In genomic region chr13:32253911-32254399, GRCh38 we compare ENCODE assay signal across 15 cellular contexts.
DNase-seq lines count a peak whose midpoint lies in the region; ATAC-seq, FAIRE-seq and TF ChIP-seq lines count a peak whose summit lies in the region.
"Had no signal": no experiment of that assay in that cellular context is flagged by ENCODE, and none has a peak within 500 bp of the region (broad histone marks: within the 10 kb centered on the region; RNA-seq: fewer than 3 reads in every experiment).

No MANE protein-coding gene starts in this region.

- TF ChIP-seq CTCF in body of pancreas (IDR thresholded peaks at IDR 0.05) (no peak), heart right ventricle (IDR thresholded peaks at IDR 0.05) (no peak), thyroid gland (IDR thresholded peaks at IDR 0.05) (no peak)

- ATAC-seq in body of pancreas (peak; percentile 93), heart right ventricle (peak; percentile 41 to 80 (median 70))

- H3K9me3 ChIP-seq in body of pancreas: no peaks in the 10 kb centered on the region
- no peaks in the 10 kb centered on the region for H3K9me3 ChIP-seq in heart right ventricle
- no peaks in the 10 kb centered on the region for H3K9me3 ChIP-seq in muscle layer of colon (ENCODE audit: low read length)
- H3K9me3 ChIP-seq in thyroid gland: no peaks in the 10 kb centered on the region
- H3K9me3 ChIP-seq: MG63 had no signal

- H3K27ac ChIP-seq in body of pancreas: peak overlapping the region; percentile 59 to 85 (median 78)
- H3K27ac ChIP-seq in heart right ventricle: peak overlapping the region; percentile 79 to 92 (median 86)
- H3K27ac ChIP-seq in muscle layer of colon (ENCODE audit: low read depth, low read length): peak overlapping the region; percentile 77
- H3K27ac ChIP-seq in thyroid gland: peak overlapping the region in 2 of 3 donors; percentile 38 to 57

- H3K4me1 ChIP-seq in body of pancreas: peaks cover 39% of the 10 kb centered on the region
- H3K4me1 ChIP-seq in heart right ventricle: peaks cover 0 to 70% (median 35%) of the 10 kb centered on the region in 9 donors
- H3K4me1 ChIP-seq in muscle layer of colon (ENCODE audit: insufficient read depth, low read length): peaks cover 14% of the 10 kb centered on the region
- no peaks in the 10 kb centered on the region for H3K4me1 ChIP-seq in thyroid gland

- WGBS in body of pancreas, 2 donors: 22% methylated on average over 14 of the region's 14 CpGs
- 27 to 29% methylated on average over 14 of the region's 14 CpGs for WGBS in heart right ventricle, 2 donors
- WGBS in thyroid gland, 2 donors: 70 to 75% methylated on average over 14 of the region's 14 CpGs

- H3K27me3 ChIP-seq in body of pancreas (no peaks in the 10 kb centered on the region), heart right ventricle (no peaks in the 10 kb centered on the region), muscle layer of colon (ENCODE audit: control insufficient read depth in 1 of 2, insufficient read depth in 2 of 2, low read length in 2 of 2) (no peaks in the 10 kb centered on the region), thyroid gland (no peaks in the 10 kb centered on the region)
- H3K27me3 ChIP-seq: MG63 had no signal

- H3K4me3 ChIP-seq in body of pancreas: no peak overlapping the region
- peak overlapping the region in 9 of 10 donors; percentile 37 to 54 (median 46) for H3K4me3 ChIP-seq in heart right ventricle
- H3K4me3 ChIP-seq in muscle layer of colon (ENCODE audit: low read depth in 1 of 2, low read length in 2 of 2): peak overlapping the region; percentile 4 to 52
- H3K4me3 ChIP-seq in thyroid gland (replicated peaks in 1 of 3): peak overlapping the region in 1 of 3 donors; percentile 18
- H3K4me3 ChIP-seq: MG63 had no signal

- H3K36me3 ChIP-seq in body of pancreas (replicated peaks in 1 of 2; ENCODE audit: insufficient read depth in 1 of 2, low read depth in 2 of 2): peaks cover 0 to 2% of the 10 kb centered on the region in 2 donors
- peaks cover 0 to 74% (median 14%) of the 10 kb centered on the region in 9 donors for H3K36me3 ChIP-seq in heart right ventricle
- peaks cover 26% of the 10 kb centered on the region for H3K36me3 ChIP-seq in muscle layer of colon (ENCODE audit: insufficient read depth, low read length)
- peaks cover 0 to 2% of the 10 kb centered on the region in 2 donors for H3K36me3 ChIP-seq in thyroid gland
- H3K36me3 ChIP-seq: MG63 had no signal

- TF ChIP-seq POLR2A in body of pancreas (IDR thresholded peaks at IDR 0.05) (peak in 2 of 3 donors; percentile 36 to 44), thyroid gland (IDR thresholded peaks at IDR 0.05) (no peak)

- H3K9ac ChIP-seq in muscle layer of colon (ENCODE audit: low read length): peak overlapping the region; percentile 7

- intact Hi-C loops in body of pancreas (cut with DNase I): no loop called here
- intact Hi-C loops in heart right ventricle (cut with DNase I): loop anchor here in 2 of 10 donors (5.0 kb wide), 1 partner anchor 33 kb away; no protein-coding TSS in a partner anchor
- intact Hi-C loops in thyroid gland (cut with DNase I): no loop called here

- no peak for FAIRE-seq in frontal cortex (lab: Jason Lieb, UNC)
- FAIRE-seq: GM18507 had no signal

- DNase-seq in body of pancreas (peak; percentile 50 to 83 (median 57)), heart right ventricle (peak in 1 of 2 donors; percentile 45), thyroid gland (no peak), RKO (ENCODE audit: low spot score) (no peak), frontal cortex (ENCODE audit: low spot score in 2 of 2) (no peak), 8988T (no peak)
- DNase-seq in stimulated activated naive CD4-positive, alpha-beta T cell treated with Interleukin-2 at 50 U/mL for 16 hours (lab: John Stamatoyannopoulos, UW): no peak
- DNase-seq: activated CD4-positive, alpha-beta T cell treated with anti-CD3 and anti-CD28 coated beads, Interleukin-2, amount 50 U/mL, for 4 hours; amniotic stem cell; GOT3; MG63; NCI-H2029; stimulated activated CD4-positive, alpha-beta T cell treated with anti-CD3 and anti-CD28 coated beads, Interleukin-4, amount 100 ng/mL, for 4 hours had no signal

Comparison
In these comparisons a context has a peak if more than half of its experiments do, and no peak if none do; other contexts are left out.
1. DNase-seq: peak in body of pancreas (4 of 4); none in thyroid gland (0 of 2), RKO (single experiment), stimulated activated naive CD4-positive, alpha-beta T cell treated with Interleukin-2 at 50 U/mL for 16 hours (single experiment), frontal cortex (0 of 2) and 8988T (single experiment).
2. H3K4me3 ChIP-seq: peak in heart right ventricle (9 of 10) and muscle layer of colon (2 of 2); none in body of pancreas (0 of 2).
3. POLR2A ChIP-seq: peak in body of pancreas (2 of 3); none in thyroid gland (0 of 2).
4. Peak in every context shown above with its lines, with median percentiles within 50 percentile points of each other: H3K27ac ChIP-seq.